2 cellular contexts compared by ENCODE assay signal in the genomic region with DNA sequence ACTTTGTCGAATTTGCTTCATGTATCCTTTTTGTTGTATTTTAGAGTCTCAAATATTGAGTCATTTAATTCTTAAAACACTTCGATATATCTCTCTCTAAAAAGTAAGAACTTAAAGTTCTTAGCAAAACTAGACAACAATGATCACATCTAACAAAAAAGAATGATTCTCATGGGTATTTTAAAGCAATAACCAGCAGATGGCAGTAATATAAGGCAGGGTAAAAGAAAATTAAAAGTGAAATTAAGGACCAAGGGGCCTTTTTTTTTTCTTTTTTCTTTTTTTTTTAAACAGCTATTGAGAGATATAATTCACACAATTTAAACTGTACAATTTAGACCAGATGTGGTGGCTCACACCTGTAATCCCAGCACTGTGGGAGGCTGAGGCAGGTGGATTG.
A peak's percentile ranks its signal among the peaks of the same experiment; 100 is the strongest.
TF ChIP-seq lines count a peak whose summit lies in the region.

No MANE protein-coding gene starts in this region.

TF ChIP-seq in HEK293T, 16 proteins besides CTCF, POLR2A, EP300 and RAD21:
- TF ChIP-seq LEF1 (IDR thresholded peaks at IDR 0.05; ENCODE audit: borderline replicate concordance) = no peak
- TF ChIP-seq ZNF384 (IDR thresholded peaks at IDR 0.05) = 0 out of 2 replicates have a peak, but pooled peaks have one; percentile 42

TF ChIP-seq in HepG2, 621 proteins besides CTCF, POLR2A, EP300 and RAD21:
- TF ChIP-seq PRPF4 (IDR thresholded peaks at IDR 0.05; ENCODE audit: low read depth, low read length, poor library complexity, severe bottlenecking) (no peak), ZNF382 (CRISPR knock-in tag; IDR thresholded peaks at IDR 0.05; ENCODE audit: borderline replicate concordance) (no peak), ZNF703 (CRISPR knock-in tag; IDR thresholded peaks at IDR 0.05; ENCODE audit: borderline replicate concordance) (no peak), KDM5B (CRISPR knock-in tag; IDR thresholded peaks at IDR 0.05; ENCODE audit: borderline replicate concordance) (no peak), PHF5A (CRISPR knock-in tag; IDR thresholded peaks at IDR 0.05; ENCODE audit: low read depth, unreplicated experiment) (no peak), ZNF264 (CRISPR knock-in tag; IDR thresholded peaks at IDR 0.05) (no peak), STAG1 (CRISPR knock-in tag; IDR thresholded peaks at IDR 0.05) (peak; percentile 43), SCMH1 (CRISPR knock-in tag; IDR thresholded peaks at IDR 0.05; ENCODE audit: borderline replicate concordance) (no peak), SMC3 (IDR thresholded peaks at IDR 0.05; ENCODE audit: low read length) (peak; percentile 54), PLRG1 (conservative IDR thresholded peaks at IDR 0.05) (no peak), ATF7 (IDR thresholded peaks at IDR 0.05) (no peak), ATF7 (CRISPR knock-in tag; IDR thresholded peaks at IDR 0.05) (no peak), MIER2 (CRISPR knock-in tag; IDR thresholded peaks at IDR 0.05) (no peak), KDM5A (IDR thresholded peaks at IDR 0.05; ENCODE audit: borderline replicate concordance, low read length) (no peak)
- TF ChIP-seq, protein P1, sequence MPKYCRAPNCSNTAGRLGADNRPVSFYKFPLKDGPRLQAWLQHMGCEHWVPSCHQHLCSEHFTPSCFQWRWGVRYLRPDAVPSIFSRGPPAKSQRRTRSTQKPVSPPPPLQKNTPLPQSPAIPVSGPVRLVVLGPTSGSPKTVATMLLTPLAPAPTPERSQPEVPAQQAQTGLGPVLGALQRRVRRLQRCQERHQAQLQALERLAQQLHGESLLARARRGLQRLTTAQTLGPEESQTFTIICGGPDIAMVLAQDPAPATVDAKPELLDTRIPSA (CRISPR knock-in tag; IDR thresholded peaks at IDR 0.05; ENCODE audit: borderline replicate concordance) = no peak
- TF ChIP-seq, protein P2, sequence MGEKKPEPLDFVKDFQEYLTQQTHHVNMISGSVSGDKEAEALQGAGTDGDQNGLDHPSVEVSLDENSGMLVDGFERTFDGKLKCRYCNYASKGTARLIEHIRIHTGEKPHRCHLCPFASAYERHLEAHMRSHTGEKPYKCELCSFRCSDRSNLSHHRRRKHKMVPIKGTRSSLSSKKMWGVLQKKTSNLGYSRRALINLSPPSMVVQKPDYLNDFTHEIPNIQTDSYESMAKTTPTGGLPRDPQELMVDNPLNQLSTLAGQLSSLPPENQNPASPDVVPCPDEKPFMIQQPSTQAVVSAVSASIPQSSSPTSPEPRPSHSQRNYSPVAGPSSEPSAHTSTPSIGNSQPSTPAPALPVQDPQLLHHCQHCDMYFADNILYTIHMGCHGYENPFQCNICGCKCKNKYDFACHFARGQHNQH (CRISPR knock-in tag; IDR thresholded peaks at IDR 0.05) = no peak
- TF ChIP-seq, protein P3, sequence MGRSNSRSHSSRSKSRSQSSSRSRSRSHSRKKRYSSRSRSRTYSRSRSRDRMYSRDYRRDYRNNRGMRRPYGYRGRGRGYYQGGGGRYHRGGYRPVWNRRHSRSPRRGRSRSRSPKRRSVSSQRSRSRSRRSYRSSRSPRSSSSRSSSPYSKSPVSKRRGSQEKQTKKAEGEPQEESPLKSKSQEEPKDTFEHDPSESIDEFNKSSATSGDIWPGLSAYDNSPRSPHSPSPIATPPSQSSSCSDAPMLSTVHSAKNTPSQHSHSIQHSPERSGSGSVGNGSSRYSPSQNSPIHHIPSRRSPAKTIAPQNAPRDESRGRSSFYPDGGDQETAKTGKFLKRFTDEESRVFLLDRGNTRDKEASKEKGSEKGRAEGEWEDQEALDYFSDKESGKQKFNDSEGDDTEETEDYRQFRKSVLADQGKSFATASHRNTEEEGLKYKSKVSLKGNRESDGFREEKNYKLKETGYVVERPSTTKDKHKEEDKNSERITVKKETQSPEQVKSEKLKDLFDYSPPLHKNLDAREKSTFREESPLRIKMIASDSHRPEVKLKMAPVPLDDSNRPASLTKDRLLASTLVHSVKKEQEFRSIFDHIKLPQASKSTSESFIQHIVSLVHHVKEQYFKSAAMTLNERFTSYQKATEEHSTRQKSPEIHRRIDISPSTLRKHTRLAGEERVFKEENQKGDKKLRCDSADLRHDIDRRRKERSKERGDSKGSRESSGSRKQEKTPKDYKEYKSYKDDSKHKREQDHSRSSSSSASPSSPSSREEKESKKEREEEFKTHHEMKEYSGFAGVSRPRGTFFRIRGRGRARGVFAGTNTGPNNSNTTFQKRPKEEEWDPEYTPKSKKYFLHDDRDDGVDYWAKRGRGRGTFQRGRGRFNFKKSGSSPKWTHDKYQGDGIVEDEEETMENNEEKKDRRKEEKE (IDR thresholded peaks at IDR 0.05) = no peak
TF ChIP-seq in HepG2: peak in this region for 2.
